In genomic region chr10:104252349-104252748, GRCh38 we compare ENCODE assay signal across 20 cellular contexts. TPM values are rescaled to one million over a fixed set of nuclear protein-coding genes. Genes with fewer than 3 reads are reported as not detected.
DNase-seq lines count a peak whose midpoint lies in the region; ATAC-seq and TF ChIP-seq lines count a peak whose summit lies in the region.
"Had no signal": no experiment of that assay in that cellular context is flagged by ENCODE, and none has a peak within 500 bp of the region (broad histone marks: within the 10 kb centered on the region; RNA-seq: fewer than 3 reads in every experiment).

No MANE protein-coding gene starts in this region.

- H3K27ac ChIP-seq in mesendoderm (ENCODE audit: low read depth, low read length) (no peak overlapping the region), esophagus squamous epithelium (no peak overlapping the region)
- H3K27ac ChIP-seq: HL-60 had no signal

- TF ChIP-seq POLR2A in esophagus squamous epithelium (IDR thresholded peaks at IDR 0.05), result no peak

- no peaks in the 10 kb centered on the region for H3K9me3 ChIP-seq in esophagus squamous epithelium
- H3K9me3 ChIP-seq: BE2C had no signal

- H3K4me3 ChIP-seq in mesendoderm (ENCODE audit: low read length) (no peak overlapping the region), esophagus squamous epithelium (no peak overlapping the region)

- H3K4ac ChIP-seq in mesendoderm (ENCODE audit: low read depth, low read length), result peak overlapping the region; percentile 95

- no peak overlapping the region for H2AK5ac ChIP-seq in mesendoderm (ENCODE audit: low read length)

- H3K27me3 Mint-ChIP-seq in activated CD4-positive, alpha-beta T cell treated with anti-CD3 and anti-CD28 coated beads, Interleukin-2, amount 10 ng/mL, durations not matched to agents 24 days and 14 days, result peaks cover 19% of the 10 kb centered on the region
- H3K27me3 Mint-ChIP-seq in WTC11 (ENCODE audit: low read depth), result peaks cover 13% of the 10 kb centered on the region

- peaks cover 7% of the 10 kb centered on the region for H3K36me3 Mint-ChIP-seq in activated CD4-positive, alpha-beta T cell treated with anti-CD3 and anti-CD28 coated beads, Interleukin-2, amount 10 ng/mL, durations not matched to agents 24 days and 14 days (ENCODE audit: low read depth)
- peaks cover 4% of the 10 kb centered on the region; the same call in 1 of the 2 replicates for H3K36me3 Mint-ChIP-seq in WTC11
- H3K36me3 Mint-ChIP-seq in activated naive CD4-positive, alpha-beta T cell treated with anti-CD3 and anti-CD28 coated beads, Interleukin-2, amount 50 U/mL, for 72 hours, result peaks cover 33 to 34% of the 10 kb centered on the region in 2 donors

- CTCF ChIA-PET in WTC11 (lab: Charles Lee), result interaction anchor here (2.5 to 5.0 kb wide), 2 partner anchors 22 to 224 kb away, joined by 6 to 56 read pairs; no protein-coding TSS in a partner anchor

- H4K5ac ChIP-seq in mesendoderm (ENCODE audit: low read length), result no peak overlapping the region

- H3K9ac ChIP-seq in mesendoderm (ENCODE audit: low read length), result no peak overlapping the region

- ATAC-seq in WTC11, result no peak
- no peak for ATAC-seq in activated naive CD4-positive, alpha-beta T cell treated with anti-CD3 and anti-CD28 coated beads, Interleukin-2, amount 50 U/mL, for 72 hours

- H3K56ac ChIP-seq in mesendoderm (ENCODE audit: low read length), result peak overlapping the region; percentile 66

- H2BK5ac ChIP-seq in mesendoderm (ENCODE audit: low read length), result peak overlapping the region; percentile 61

- peaks cover 3% of the 10 kb centered on the region for H3K9me3 Mint-ChIP-seq in activated CD4-positive, alpha-beta T cell treated with anti-CD3 and anti-CD28 coated beads, Interleukin-2, amount 10 ng/mL, durations not matched to agents 24 days and 14 days
- H3K9me3 Mint-ChIP-seq in WTC11, result peaks cover 20% of the 10 kb centered on the region
- peaks cover 5 to 6% of the 10 kb centered on the region in 2 donors for H3K9me3 Mint-ChIP-seq in activated naive CD4-positive, alpha-beta T cell treated with anti-CD3 and anti-CD28 coated beads, Interleukin-2, amount 50 U/mL, for 72 hours
- H3K9me3 Mint-ChIP-seq: CD8-positive, alpha-beta memory T cell had no signal

- H3K27me3 ChIP-seq in mesendoderm (ENCODE audit: insufficient read depth, low read length, poor library complexity) (no peaks in the 10 kb centered on the region), esophagus squamous epithelium (no peaks in the 10 kb centered on the region)
- H3K27me3 ChIP-seq: BE2C had no signal

- H3K79me1 ChIP-seq in mesendoderm (ENCODE audit: low read length), result no peaks in the 10 kb centered on the region

- peak overlapping the region; percentile 98 for H2BK120ac ChIP-seq in mesendoderm (ENCODE audit: low read depth, low read length)

- POLR2A ChIA-PET in WTC11 (lab: Charles Lee), result interaction anchor here (1.9 kb wide), 1 partner anchor 17 kb away, joined by 6 read pairs; the partner anchor contains the start of gene GSTO2

- H3K4me1 Mint-ChIP-seq in activated CD4-positive, alpha-beta T cell treated with anti-CD3 and anti-CD28 coated beads, Interleukin-2, amount 10 ng/mL, durations not matched to agents 24 days and 14 days, result peaks cover 34% of the 10 kb centered on the region
- peaks cover 60% of the 10 kb centered on the region for H3K4me1 Mint-ChIP-seq in WTC11

- peak; percentile 53 for DNase-seq in activated CD4-positive, alpha-beta T cell treated with anti-CD3 and anti-CD28 coated beads, Interleukin-2, amount 10 ng/mL, durations not matched to agents 24 days and 14 days
- DNase-seq in activated CD4-positive, alpha-beta T cell treated with anti-CD3 and anti-CD28 coated beads for 1 hour, result no peak
- DNase-seq in WTC11 (ENCODE audit: low spot score), result no peak
- DNase-seq in mesendoderm, result peak; percentile 44
- DNase-seq in esophagus squamous epithelium (lab: John Stamatoyannopoulos, UW), result no peak
- DNase-seq in iPS-NIHi7 (ENCODE audit: extremely low spot score), result no peak
- no peak for DNase-seq in activated naive CD4-positive, alpha-beta T cell treated with anti-CD3 and anti-CD28 coated beads, Interleukin-2, amount 50 U/mL, for 72 hours (ENCODE audit: low spot score in 2 of 2)
- DNase-seq: CD8-positive, alpha-beta memory T cell; DMS79 treated with DMSO at 0.1 percent for 48 hours; NCI-H1105 treated with DMSO at 0.1 percent for 48 hours; NCI-H1694; NCI-H510A; NCI-H748 treated with DMSO at 0.1 percent for 48 hours; NK-92 treated with Interleukin-12 subunit alpha and Interleukin-12 subunit beta, amount 100 ng/mL, for 24 hours; Right ventricle myocardium superior had no signal

- peak overlapping the region; percentile 94 for H3K18ac ChIP-seq in mesendoderm (ENCODE audit: low read length)

- H3K23ac ChIP-seq in mesendoderm (ENCODE audit: low read length), result no peak overlapping the region

- no peaks in the 10 kb centered on the region for H3K36me3 ChIP-seq in mesendoderm (ENCODE audit: control insufficient read depth, insufficient read depth, low read length)
- peaks cover 0 to 1% (median 0%) of the 10 kb centered on the region in 3 donors for H3K36me3 ChIP-seq in esophagus squamous epithelium
- H3K36me3 ChIP-seq: BE2C had no signal

- peaks cover 13% of the 10 kb centered on the region for H3K4me1 ChIP-seq in mesendoderm (ENCODE audit: control insufficient read depth, low read depth, low read length)
- H3K4me1 ChIP-seq in esophagus squamous epithelium, result peaks cover 0 to 28% (median 19%) of the 10 kb centered on the region in 3 donors

- H4K8ac ChIP-seq in mesendoderm (ENCODE audit: low read depth, low read length), result no peak overlapping the region

- no peak overlapping the region for H3K4me3 Mint-ChIP-seq in activated CD4-positive, alpha-beta T cell treated with anti-CD3 and anti-CD28 coated beads, Interleukin-2, amount 10 ng/mL, durations not matched to agents 24 days and 14 days
- peak overlapping the region; percentile 8; the same call in 1 of the 2 replicates for H3K4me3 Mint-ChIP-seq in WTC11

- no peak for TF ChIP-seq CTCF in WTC11 (IDR thresholded peaks at IDR 0.05)
- TF ChIP-seq CTCF in esophagus squamous epithelium (IDR thresholded peaks at IDR 0.05), result no peak

- H3K27ac Mint-ChIP-seq in activated CD4-positive, alpha-beta T cell treated with anti-CD3 and anti-CD28 coated beads, Interleukin-2, amount 10 ng/mL, durations not matched to agents 24 days and 14 days, result no peak overlapping the region
- H3K27ac Mint-ChIP-seq in WTC11, result no peak overlapping the region
- H3K27ac Mint-ChIP-seq in activated naive CD4-positive, alpha-beta T cell treated with anti-CD3 and anti-CD28 coated beads, Interleukin-2, amount 50 U/mL, for 72 hours, result no peak overlapping the region

- peaks cover 21% of the 10 kb centered on the region for H3K79me2 ChIP-seq in mesendoderm (ENCODE audit: control insufficient read depth, insufficient read depth, low read length)

- intact Hi-C loops in activated CD4-positive, alpha-beta T cell treated with anti-CD3 and anti-CD28 coated beads, Interleukin-2, amount 10 ng/mL, durations not matched to agents 24 days and 14 days (cut with micrococcal nuclease), result no loop called here
- intact Hi-C loops in esophagus squamous epithelium (cut with DNase I), result no loop called here

- H3K4me2 ChIP-seq in mesendoderm (ENCODE audit: low read length), result no peak overlapping the region

- peak overlapping the region; percentile 13 for H2BK15ac ChIP-seq in mesendoderm (replicated peaks; ENCODE audit: low read depth)

TF ChIP-seq in WTC11, 78 proteins besides CTCF, POLR2A, EP300 and RAD21 (continues in another document):
- TF ChIP-seq ESRRA (CRISPR knock-in tag; IDR thresholded peaks at IDR 0.05; ENCODE audit: borderline replicate concordance), result no peak
- no peak for TF ChIP-seq ZBTB43 (CRISPR knock-in tag; IDR thresholded peaks at IDR 0.05)

RNA-seq across cellular contexts. Expression of gene GSTO1, which starts 2.3 kb away (rescaled TPM):
- total RNA-seq in activated CD4-positive, alpha-beta T cell treated with anti-CD3 and anti-CD28 coated beads, Interleukin-2, amount 10 ng/mL, durations not matched to agents 24 days and 14 days, result 136 and 140 TPM in 2 replicates
- total RNA-seq in WTC11 (2021), result 87.9 to 99.5 TPM (median 99.2 TPM) in 3 replicates
- polyA plus RNA-seq in mesendoderm (2013, experiment 1 of 2), result 261 TPM
- polyA plus RNA-seq in mesendoderm (2013, experiment 2 of 2), result 257 TPM
- total RNA-seq in esophagus squamous epithelium, result 100 to 1,000 TPM in 1 of 4 donors, 10 to 100 TPM in 3; 43.8 to 115 (median 78.0) TPM
- 100 to 1,000 TPM; 232 to 431 TPM for total RNA-seq in activated naive CD4-positive, alpha-beta T cell treated with anti-CD3 and anti-CD28 coated beads, Interleukin-2, amount 50 U/mL, for 72 hours

RNA-seq across cellular contexts. Expression of gene GSTO2, which starts 16.6 kb away (rescaled TPM):
- total RNA-seq in activated CD4-positive, alpha-beta T cell treated with anti-CD3 and anti-CD28 coated beads, Interleukin-2, amount 10 ng/mL, durations not matched to agents 24 days and 14 days, result 0.77 and 1.3 TPM in 2 replicates
- total RNA-seq in WTC11 (2021) (10.7 to 18.7 TPM (median 17.6 TPM) in 3 replicates), esophagus squamous epithelium (10 to 100 TPM in 2 of 4 donors, 1 to 10 TPM in 2; 6.1 to 20.6 (median 13.8) TPM)
- 13.4 TPM for polyA plus RNA-seq in mesendoderm (2013, experiment 1 of 2)
- 11.0 TPM for polyA plus RNA-seq in mesendoderm (2013, experiment 2 of 2)
- 1 to 10 TPM; 1.4 to 1.6 TPM for total RNA-seq in activated naive CD4-positive, alpha-beta T cell treated with anti-CD3 and anti-CD28 coated beads, Interleukin-2, amount 50 U/mL, for 72 hours
- total RNA-seq: H4 had no signal

RNA-seq across cellular contexts. Expression of gene CFAP43, which starts 20.2 kb away (rescaled TPM):
- not detected in 2 replicates for total RNA-seq in activated CD4-positive, alpha-beta T cell treated with anti-CD3 and anti-CD28 coated beads, Interleukin-2, amount 10 ng/mL, durations not matched to agents 24 days and 14 days
- total RNA-seq in WTC11 (2021) (0.42 to 0.69 TPM (median 0.44 TPM) in 3 replicates), esophagus squamous epithelium (under 1 TPM in 2 of 4 donors, not detected in 2; 0.19 to 0.38 TPM)
- 0.21 TPM for polyA plus RNA-seq in mesendoderm (2013, experiment 1 of 2)
- polyA plus RNA-seq in mesendoderm (2013, experiment 2 of 2), result 0.14 TPM
- under 1 TPM in 1 of 2 donors, not detected in 1; 0.19 TPM for total RNA-seq in activated naive CD4-positive, alpha-beta T cell treated with anti-CD3 and anti-CD28 coated beads, Interleukin-2, amount 50 U/mL, for 72 hours
- total RNA-seq: HT1080, OCI-LY7, Right ventricle myocardium superior had no signal
- polyA plus RNA-seq: CD8-positive, alpha-beta memory T cell had no signal

Comparison
In these comparisons a context has a peak if more than half of its experiments do, and no peak if none do; other contexts are left out.
1. DNase-seq: peak in activated CD4-positive, alpha-beta T cell treated with anti-CD3 and anti-CD28 coated beads, Interleukin-2, amount 10 ng/mL, durations not matched to agents 24 days and 14 days (single experiment) and mesendoderm (single experiment); none in activated CD4-positive, alpha-beta T cell treated with anti-CD3 and anti-CD28 coated beads for 1 hour (single experiment), WTC11 (single experiment), esophagus squamous epithelium (single experiment), iPS-NIHi7 (single experiment) and activated naive CD4-positive, alpha-beta T cell treated with anti-CD3 and anti-CD28 coated beads, Interleukin-2, amount 50 U/mL, for 72 hours (0 of 2).